In genomic region chr14:31788340-31788739, GRCh38 we compare ENCODE assay signal across 23 cellular contexts.
"Had no signal": no experiment of that assay in that cellular context is flagged by ENCODE, and none has a peak within 500 bp of the region (broad histone marks: within the 10 kb centered on the region; RNA-seq: fewer than 3 reads in every experiment).

No MANE protein-coding gene starts in this region.

- DNase-seq: activated CD4-positive, alpha-beta T cell treated with anti-CD3 and anti-CD28 coated beads for 48 hours; activated CD8-positive, alpha-beta memory T cell treated with anti-CD3 and anti-CD28 coated beads, Interleukin-2, amount 10 ng/mL, durations not matched to agents 7 days and 5 days; activated CD8-positive, alpha-beta T cell treated with anti-CD3 and anti-CD28 coated beads for 36 hours; activated gamma-delta T cell; activated naive CD4-positive, alpha-beta T cell treated with anti-CD3 and anti-CD28 coated beads, Interleukin-2, amount 50 U/mL, for 16 hours; anterior cingulate cortex; body of pancreas; effector memory CD4-positive, alpha-beta T cell; foreskin melanocyte; glutamatergic neuron; kidney glomerular epithelial cell; ovary; stimulated activated CD4-positive, alpha-beta T cell treated with anti-CD3 and anti-CD28 coated beads, Interleukin-4, amount 100 ng/mL, for 24 hours; stimulated activated naive CD4-positive, alpha-beta T cell treated with Interleukin-2 at 50 U/mL for 16 hours; T1000; upper lobe of left lung had no signal

- ATAC-seq: activated CD8-positive, alpha-beta memory T cell treated with anti-CD3 and anti-CD28 coated beads, Interleukin-2, amount 10 ng/mL, durations not matched to agents 7 days and 5 days; activated CD8-positive, alpha-beta T cell treated with anti-CD3 and anti-CD28 coated beads for 36 hours; body of pancreas had no signal

- H3K27me3 ChIP-seq: body of pancreas, hepatocyte, neutrophil, ovary, upper lobe of left lung had no signal

- H3K9me3 Mint-ChIP-seq: activated CD8-positive, alpha-beta T cell treated with anti-CD3 and anti-CD28 coated beads for 36 hours; activated T-helper 1 cell treated with anti-CD3 and anti-CD28 coated beads, Interleukin-12 subunit alpha, Interleukin-12 subunit beta, Interleukin-2, Interleukin-4 antibody, amounts not matched to agents 30 ng/mL and 10 ng/mL and 1 ng/mL, durations not matched to agents 14 hours and 24 hours and 36 hours had no signal

- H3K27me3 Mint-ChIP-seq: activated CD8-positive, alpha-beta memory T cell treated with anti-CD3 and anti-CD28 coated beads, Interleukin-2, amount 10 ng/mL, durations not matched to agents 7 days and 5 days; activated CD8-positive, alpha-beta T cell treated with anti-CD3 and anti-CD28 coated beads for 36 hours; memory B cell had no signal

- H2AFZ ChIP-seq: hepatocyte had no signal

- H3K4me2 ChIP-seq: hepatocyte had no signal

- H3K4me1 ChIP-seq: body of pancreas, prostate gland, upper lobe of left lung had no signal

- H3K27ac ChIP-seq: body of pancreas, hepatocyte, neutrophil, ovary, prostate gland, upper lobe of left lung had no signal

- H3K4me3 Mint-ChIP-seq: activated CD8-positive, alpha-beta memory T cell treated with anti-CD3 and anti-CD28 coated beads, Interleukin-2, amount 10 ng/mL, durations not matched to agents 7 days and 5 days; activated CD8-positive, alpha-beta T cell treated with anti-CD3 and anti-CD28 coated beads for 36 hours; activated T-helper 1 cell treated with anti-CD3 and anti-CD28 coated beads, Interleukin-12 subunit alpha, Interleukin-12 subunit beta, Interleukin-2, Interleukin-4 antibody, amounts not matched to agents 30 ng/mL and 10 ng/mL and 1 ng/mL, durations not matched to agents 14 hours and 24 hours and 36 hours; memory B cell; nephron; T-helper 1 cell treated with Interleukin-12 subunit alpha and Interleukin-12 subunit beta and Interleukin-4 antibody, amounts not matched to agents 30 μg/mL and 1 μg/mL, for 36 hours had no signal

- H3K27ac Mint-ChIP-seq: activated CD8-positive, alpha-beta memory T cell treated with anti-CD3 and anti-CD28 coated beads, Interleukin-2, amount 10 ng/mL, durations not matched to agents 7 days and 5 days; activated CD8-positive, alpha-beta T cell treated with anti-CD3 and anti-CD28 coated beads for 36 hours; activated T-helper 1 cell treated with anti-CD3 and anti-CD28 coated beads, Interleukin-12 subunit alpha, Interleukin-12 subunit beta, Interleukin-2, Interleukin-4 antibody, amounts not matched to agents 30 ng/mL and 10 ng/mL and 1 ng/mL, durations not matched to agents 14 hours and 24 hours and 36 hours; memory B cell; nephron; T-helper 1 cell treated with Interleukin-12 subunit alpha and Interleukin-12 subunit beta and Interleukin-4 antibody, amounts not matched to agents 30 μg/mL and 1 μg/mL, for 36 hours had no signal

- H3K4me1 Mint-ChIP-seq: activated CD8-positive, alpha-beta memory T cell treated with anti-CD3 and anti-CD28 coated beads, Interleukin-2, amount 10 ng/mL, durations not matched to agents 7 days and 5 days; memory B cell; nephron had no signal

- H3K79me2 ChIP-seq: hepatocyte had no signal

- H3K4me3 ChIP-seq: body of pancreas, hepatocyte, ovary, prostate gland, upper lobe of left lung had no signal

- H3K9me3 ChIP-seq: body of pancreas, neutrophil, ovary, prostate gland, upper lobe of left lung had no signal

- H3K36me3 ChIP-seq: neutrophil, ovary, prostate gland, upper lobe of left lung had no signal
